In genomic region chr10:103695584-103696005, GRCh38 we compare ENCODE assay signal across 12 cellular contexts.
DNase-seq lines count a peak whose midpoint lies in the region; ATAC-seq and TF ChIP-seq lines count a peak whose summit lies in the region.
"Had no signal": no experiment of that assay in that cellular context is flagged by ENCODE, and none has a peak within 500 bp of the region (broad histone marks: within the 10 kb centered on the region; RNA-seq: fewer than 3 reads in every experiment).

No MANE protein-coding gene starts in this region.

- H3K36me3 Mint-ChIP-seq in activated naive CD8-positive, alpha-beta T cell treated with anti-CD3 and anti-CD28 coated beads, Interleukin-2, amount 10 ng/mL, durations not matched to agents 7 days and 5 days = no peaks in the 10 kb centered on the region
- H3K36me3 Mint-ChIP-seq in activated naive CD8-positive, alpha-beta T cell treated with anti-CD3 and anti-CD28 coated beads for 36 hours = no peaks in the 10 kb centered on the region

- peaks cover 18% of the 10 kb centered on the region for H3K4me1 ChIP-seq in upper lobe of right lung

- H3K9me3 ChIP-seq in upper lobe of right lung = no peaks in the 10 kb centered on the region

- H3K27me3 ChIP-seq in upper lobe of right lung = no peaks in the 10 kb centered on the region

- TF ChIP-seq CTCF in cardiac fibroblast (IDR thresholded peaks at IDR 0.05; ENCODE audit: low read depth, low read length) (no peak), upper lobe of right lung (IDR thresholded peaks at IDR 0.05) (no peak), GM13977 (IDR thresholded peaks at IDR 0.05; ENCODE audit: extremely low read depth, insufficient read depth, missing control alignments) (no peak)

- H3K4me3 ChIP-seq in cardiac fibroblast (replicated peaks in 1 of 2; ENCODE audit: low read depth in 2 of 2, low read length in 2 of 2) = no peak overlapping the region
- no peak overlapping the region for H3K4me3 ChIP-seq in upper lobe of right lung

- peak overlapping the region; percentile 57 for H3K27ac Mint-ChIP-seq in activated naive CD8-positive, alpha-beta T cell treated with anti-CD3 and anti-CD28 coated beads, Interleukin-2, amount 10 ng/mL, durations not matched to agents 7 days and 5 days
- H3K27ac Mint-ChIP-seq in activated naive CD8-positive, alpha-beta T cell treated with anti-CD3 and anti-CD28 coated beads for 36 hours = no peak overlapping the region

- in situ Hi-C loops in GM13977 (cut with MboI; ENCODE audit: low pct_unique_long_range_greater_than_20kb, low sequenced_read_pairs, unreplicated experiment) = no loop called here

- H3K27ac ChIP-seq in upper lobe of right lung = no peak overlapping the region

- no peaks in the 10 kb centered on the region for H3K36me3 ChIP-seq in upper lobe of right lung

- no peaks in the 10 kb centered on the region for H3K9me3 Mint-ChIP-seq in activated naive CD8-positive, alpha-beta T cell treated with anti-CD3 and anti-CD28 coated beads, Interleukin-2, amount 10 ng/mL, durations not matched to agents 7 days and 5 days
- H3K9me3 Mint-ChIP-seq in activated naive CD8-positive, alpha-beta T cell treated with anti-CD3 and anti-CD28 coated beads for 36 hours = no peaks in the 10 kb centered on the region

- H3K27me3 Mint-ChIP-seq in activated naive CD8-positive, alpha-beta T cell treated with anti-CD3 and anti-CD28 coated beads, Interleukin-2, amount 10 ng/mL, durations not matched to agents 7 days and 5 days = peaks cover 3% of the 10 kb centered on the region
- H3K27me3 Mint-ChIP-seq in activated naive CD8-positive, alpha-beta T cell treated with anti-CD3 and anti-CD28 coated beads for 36 hours = peaks cover 6% of the 10 kb centered on the region

- H3K4me1 Mint-ChIP-seq in activated naive CD8-positive, alpha-beta T cell treated with anti-CD3 and anti-CD28 coated beads, Interleukin-2, amount 10 ng/mL, durations not matched to agents 7 days and 5 days = peaks cover 29% of the 10 kb centered on the region
- H3K4me1 Mint-ChIP-seq in activated naive CD8-positive, alpha-beta T cell treated with anti-CD3 and anti-CD28 coated beads for 36 hours = peaks cover 22% of the 10 kb centered on the region

- no peak for DNase-seq in activated naive CD8-positive, alpha-beta T cell treated with anti-CD3 and anti-CD28 coated beads, Interleukin-2, amount 10 ng/mL, durations not matched to agents 7 days and 5 days
- DNase-seq in activated naive CD8-positive, alpha-beta T cell treated with anti-CD3 and anti-CD28 coated beads for 36 hours = no peak
- peak; percentile 83 to 94 for DNase-seq in cardiac fibroblast (ENCODE audit: low read depth in 2 of 2)
- DNase-seq in left colon = peak; percentile 72 to 86
- DNase-seq in upper lobe of right lung = no peak
- no peak for DNase-seq in GM13977 (ENCODE audit: low spot score)
- DNase-seq in activated naive CD4-positive, alpha-beta T cell treated with Interleukin-2 at 50 U/mL for 16 hours = no peak
- DNase-seq: activated gamma-delta T cell; effector memory CD4-positive, alpha-beta T cell; NCI-H2227 treated with DMSO at 0.1 percent for 48 hours; T-helper 1 cell had no signal

- intact Hi-C loops in left colon (cut with DNase I, micrococcal nuclease) (no loop called here), upper lobe of right lung (cut with DNase I) (no loop called here)

- POLR2A ChIA-PET in activated naive CD8-positive, alpha-beta T cell treated with anti-CD3 and anti-CD28 coated beads, Interleukin-2, amount 10 ng/mL, durations not matched to agents 7 days and 5 days (lab: Charles Lee) = no interaction called here

- no peak overlapping the region for H3K4me3 Mint-ChIP-seq in activated naive CD8-positive, alpha-beta T cell treated with anti-CD3 and anti-CD28 coated beads, Interleukin-2, amount 10 ng/mL, durations not matched to agents 7 days and 5 days
- H3K4me3 Mint-ChIP-seq in activated naive CD8-positive, alpha-beta T cell treated with anti-CD3 and anti-CD28 coated beads for 36 hours = no peak overlapping the region

- ATAC-seq in activated naive CD8-positive, alpha-beta T cell treated with anti-CD3 and anti-CD28 coated beads, Interleukin-2, amount 10 ng/mL, durations not matched to agents 7 days and 5 days (ENCODE audit: low read depth) = no peak
- ATAC-seq in left colon (peak; percentile 85), upper lobe of right lung (peak; percentile 8), HG02571 (IDR thresholded peaks at IDR 0.05; ENCODE audit: unreplicated experiment) (no peak)

Comparison
In these comparisons a context has a peak if more than half of its experiments do, and no peak if none do; other contexts are left out.
1. ATAC-seq: peak in left colon (single experiment) and upper lobe of right lung (single experiment); none in activated naive CD8-positive, alpha-beta T cell treated with anti-CD3 and anti-CD28 coated beads, Interleukin-2, amount 10 ng/mL, durations not matched to agents 7 days and 5 days (single experiment) and HG02571 (single experiment).
2. DNase-seq: peak in cardiac fibroblast (2 of 2) and left colon (2 of 2); none in activated naive CD8-positive, alpha-beta T cell treated with anti-CD3 and anti-CD28 coated beads, Interleukin-2, amount 10 ng/mL, durations not matched to agents 7 days and 5 days (single experiment), activated naive CD8-positive, alpha-beta T cell treated with anti-CD3 and anti-CD28 coated beads for 36 hours (single experiment), upper lobe of right lung (single experiment), GM13977 (single experiment) and activated naive CD4-positive, alpha-beta T cell treated with Interleukin-2 at 50 U/mL for 16 hours (single experiment).